Comparison of ENCODE assay signal across 14 cellular contexts in genomic region chr16:67716097-67716496, GRCh38.
"Had no signal": no experiment of that assay in that cellular context is flagged by ENCODE, and none has a peak within 500 bp of the region (broad histone marks: within the 10 kb centered on the region; RNA-seq: fewer than 3 reads in every experiment).

No MANE protein-coding gene starts in this region.

- H3K27me3 ChIP-seq: foreskin keratinocyte, left lung, ovary, uterus had no signal

- H3K4me1 ChIP-seq: uterus had no signal

- H3K27ac ChIP-seq: foreskin keratinocyte, left lung, ovary, uterus had no signal

- H3K4me3 ChIP-seq: left lung, ovary, uterus had no signal

- DNase-seq: activated CD4-positive, alpha-beta T cell treated with anti-CD3 and anti-CD28 coated beads for 4 hours; activated CD8-positive, alpha-beta memory T cell treated with anti-CD3 and anti-CD28 coated beads, Interleukin-2, amount 50 U/mL, for 4 hours; activated CD8-positive, alpha-beta T cell treated with anti-CD3 and anti-CD28 coated beads for 36 hours; activated gamma-delta T cell treated with Interleukin-2 at 50 U/mL for 16 hours; activated naive CD8-positive, alpha-beta T cell treated with anti-CD3 and anti-CD28 coated beads, Interleukin-2, amount 10 ng/mL, durations not matched to agents 7 days and 5 days; activated T-cell treated with anti-CD3 and anti-CD28 coated beads, Interleukin-2, amount 50 U/mL, for 72 hours; aorta; foreskin keratinocyte; head of caudate nucleus; left lung; mesenchymal stem cell; T-helper 9 cell; uterus had no signal

- ATAC-seq: activated CD8-positive, alpha-beta T cell treated with anti-CD3 and anti-CD28 coated beads for 36 hours; activated T-cell treated with anti-CD3 and anti-CD28 coated beads, Interleukin-2, amount 50 U/mL, for 72 hours; foreskin keratinocyte; left lung had no signal

- H3K9me3 ChIP-seq: left lung, ovary, uterus had no signal

- H3K36me3 ChIP-seq: left lung, ovary, uterus had no signal
